In genomic region chr16:25748099-25748654, GRCh38 we compare ENCODE assay signal across 4 cellular contexts. TPM values are rescaled to one million over a fixed set of nuclear protein-coding genes. Genes with fewer than 3 reads are reported as not detected.
"Had no signal": no experiment of that assay in that cellular context is flagged by ENCODE, and none has a peak within 500 bp of the region (broad histone marks: within the 10 kb centered on the region; RNA-seq: fewer than 3 reads in every experiment).

No MANE protein-coding gene starts in this region.

- H3K4me3 ChIP-seq: GM12878 had no signal

- DNase-seq: GDM1, GF-D8 had no signal

RNA-seq across cellular contexts. Expression of gene HS3ST4, which starts 56.4 kb away (rescaled TPM):
- total RNA-seq: G401, GM12878 had no signal
